26 cellular contexts compared by ENCODE assay signal in genomic region chr1:199184180-199184579, GRCh38.
"Had no signal": no experiment of that assay in that cellular context is flagged by ENCODE, and none has a peak within 500 bp of the region (broad histone marks: within the 10 kb centered on the region; RNA-seq: fewer than 3 reads in every experiment).

No MANE protein-coding gene starts in this region.

- H3K9me3 ChIP-seq: esophagus muscularis mucosa, heart right ventricle, ovary, psoas muscle, thoracic aorta, tibial nerve, upper lobe of left lung had no signal

- H3K4me3 ChIP-seq: coronary artery, esophagus muscularis mucosa, heart right ventricle, lung, ovary, psoas muscle, skin epidermis, thoracic aorta, tibial nerve, upper lobe of left lung had no signal

- H3K36me3 ChIP-seq: esophagus muscularis mucosa, heart right ventricle, ovary, thoracic aorta, tibial nerve, upper lobe of left lung had no signal

- ATAC-seq: foreskin keratinocyte; heart right ventricle; natural killer cell; psoas muscle; right cardiac atrium; stimulated activated naive B cell treated with anti-CD40 and anti-IgM and Interleukin-4, amounts not matched to agents 10 μg/mL and 1 μg/mL and 100 μg/mL, for 72 hours had no signal

- H3K27ac ChIP-seq: coronary artery, esophagus muscularis mucosa, foreskin keratinocyte, heart right ventricle, ovary, psoas muscle, skin epidermis, thoracic aorta, tibial nerve, upper lobe of left lung had no signal

- H3K27me3 ChIP-seq: esophagus muscularis mucosa, foreskin keratinocyte, heart right ventricle, ovary, tibial nerve, upper lobe of left lung had no signal

- H3K4me1 ChIP-seq: foreskin keratinocyte, psoas muscle, tibial nerve, upper lobe of left lung had no signal

- FAIRE-seq: endothelial cell of umbilical vein, urothelium cell line had no signal

- DNase-seq: dermis blood vessel endothelial cell; effector memory CD4-positive, alpha-beta T cell; foreskin keratinocyte; glutamatergic neuron; heart right ventricle; hypothalamus; immature natural killer cell; islet precursor cell; natural killer cell; occipital lobe; ovary; posterior cingulate gyrus; psoas muscle; right cardiac atrium; stimulated activated CD4-positive, alpha-beta T cell treated with anti-CD3 and anti-CD28 coated beads, Interleukin-15, amount 100 ng/mL, for 24 hours; stimulated activated CD4-positive, alpha-beta T cell treated with anti-CD3 and anti-CD28 coated beads, Interleukin-2, amount 100 ng/mL, for 48 hours; stimulated activated naive B cell treated with anti-CD40 and anti-IgM and Interleukin-4, amounts not matched to agents 10 μg/mL and 1 μg/mL and 100 μg/mL, for 72 hours; upper lobe of left lung had no signal
